ENCODE assay signal across 1 cellular context in genomic region chr11:134643519-134644042, GRCh38.
TF ChIP-seq lines count a peak whose summit lies in the region.

No MANE protein-coding gene starts in this region.

TF ChIP-seq in GM23338, 12 proteins besides CTCF, POLR2A, EP300 and RAD21 (continued from another document):
- TF ChIP-seq ZNF462 (CRISPR knock-in tag; IDR thresholded peaks at IDR 0.05), result no peak
